Comparison of ENCODE assay signal across 8 cellular contexts in the genomic region with DNA sequence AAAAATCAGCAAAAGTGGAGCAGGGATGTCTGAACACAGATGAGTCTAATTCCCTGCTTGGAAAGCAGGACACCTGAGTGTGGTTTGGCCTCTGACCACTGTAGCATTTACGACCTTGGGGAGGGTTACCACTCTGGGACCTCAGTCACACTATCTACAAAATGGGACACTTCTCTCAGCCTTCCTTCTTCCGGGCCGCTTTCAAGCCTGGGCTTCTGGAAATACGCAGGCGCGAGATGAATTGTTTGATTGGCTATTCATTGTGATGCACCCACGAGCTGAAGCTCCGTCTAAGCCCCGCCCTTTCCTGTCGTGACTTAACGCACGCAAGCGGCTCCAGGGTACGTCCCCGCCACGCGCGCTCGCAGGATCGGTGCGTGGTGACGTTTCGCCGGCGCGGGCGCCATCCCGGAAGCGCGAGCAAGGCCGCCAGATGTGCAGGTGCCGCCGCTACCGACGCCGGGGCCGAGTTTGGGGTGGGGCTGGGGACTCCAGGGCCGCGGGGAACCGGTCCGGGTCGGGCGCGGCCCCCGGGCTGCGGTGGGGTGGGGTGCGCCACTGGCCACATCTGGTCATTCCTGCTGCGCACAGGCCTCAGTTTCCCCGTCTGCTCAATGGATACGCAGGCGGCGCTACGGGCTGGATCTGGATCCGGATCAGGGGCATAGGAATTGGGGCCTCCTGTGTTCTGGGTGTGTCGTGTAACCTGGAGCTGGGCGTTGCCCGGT. TPM values are rescaled to one million over a fixed set of nuclear protein-coding genes. Genes with fewer than 3 reads are reported as not detected.
DNase-seq lines count a peak whose midpoint lies in the region; ATAC-seq and TF ChIP-seq lines count a peak whose summit lies in the region.

A gene with protein sequence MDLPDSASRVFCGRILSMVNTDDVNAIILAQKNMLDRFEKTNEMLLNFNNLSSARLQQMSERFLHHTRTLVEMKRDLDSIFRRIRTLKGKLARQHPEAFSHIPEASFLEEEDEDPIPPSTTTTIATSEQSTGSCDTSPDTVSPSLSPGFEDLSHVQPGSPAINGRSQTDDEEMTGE (plus strand): TSS at position 397 of the 728 bp plus-strand sequence. CDS start 4,187 bp downstream, outside the sequence.

- no peaks in the 10 kb centered on the region for H3K9me3 Mint-ChIP-seq in CD4-positive, alpha-beta memory T cell

- peak; percentile 95 to 100 (median 99) for DNase-seq in CD4-positive, alpha-beta memory T cell
- peak; percentile 96 for DNase-seq in HS-27A (ENCODE audit: low read depth)
- peak; percentile 94 for DNase-seq in NK-92 (lab: John Stamatoyannopoulos, UW; ENCODE audit: unreplicated experiment)
- DNase-seq in activated CD8-positive, alpha-beta memory T cell treated with anti-CD3 and anti-CD28 coated beads for 1 hour (ENCODE audit: extremely low read depth in 1 of 2, low read depth in 1 of 2) = peak; percentile 93 to 97
- peak; percentile 95 for DNase-seq in effector CD8-positive, alpha-beta T cell (lab: John Stamatoyannopoulos, UW)
- peak; percentile 99 for DNase-seq in lung (ENCODE audit: low spot score)
- peak; percentile 88 to 97 (median 95) for DNase-seq in stimulated activated CD4-positive, alpha-beta T cell treated with anti-CD3 and anti-CD28 coated beads, TNF-alpha, amount 100 ng/mL, for 4 hours (ENCODE audit: low read depth in 3 of 3)

- H3K4me3 ChIP-seq in CD4-positive, alpha-beta memory T cell (ENCODE audit: low read length in 2 of 2) = peak within 1 kb of the TSS; percentile 81 to 97
- H3K4me3 ChIP-seq in lung = peak within 1 kb of the TSS; percentile 86

- peak within 1 kb of the TSS; percentile 94 to 98 (median 96) for H3K27ac Mint-ChIP-seq in CD4-positive, alpha-beta memory T cell

- CTCF ChIA-PET in CD4-positive, alpha-beta memory T cell (lab: Charles Lee; ENCODE audit: partially characterized antibody) = interaction anchor here (1.0 to 5.1 kb wide), 6 partner anchors 14 to 307 kb away, joined by 4 to 29 read pairs (median 17); a partner anchor contains a TSS

- no peaks in the 10 kb centered on the region for H3K27me3 Mint-ChIP-seq in CD4-positive, alpha-beta memory T cell

- H3K4me1 Mint-ChIP-seq in CD4-positive, alpha-beta memory T cell = peaks cover 9 to 35% (median 17%) of the 10 kb centered on the region in 4 donors

- H3K27me3 ChIP-seq in CD4-positive, alpha-beta memory T cell (ENCODE audit: insufficient read depth, low read length) = no peaks in the 10 kb centered on the region
- no peaks in the 10 kb centered on the region for H3K27me3 ChIP-seq in lung (ENCODE audit: control insufficient read depth, insufficient read depth)

- intact Hi-C loops in CD4-positive, alpha-beta memory T cell (cut with micrococcal nuclease) = loop anchor here (1.0 kb wide), 5 partner anchors 13 to 126 kb away; a partner anchor contains a TSS

- peaks cover 25% of the 10 kb centered on the region for H3K4me1 ChIP-seq in CD4-positive, alpha-beta memory T cell (ENCODE audit: insufficient read depth, low read length)
- peaks cover 0 to 7% of the 10 kb centered on the region in 2 donors for H3K4me1 ChIP-seq in lung (ENCODE audit: control insufficient read depth in 2 of 2, insufficient read depth in 2 of 2, low read length in 2 of 2)

- no peak for TF ChIP-seq CTCF in lung (IDR thresholded peaks at IDR 0.05; ENCODE audit: control extremely low read depth, extremely low read depth)

- WGBS in lung, 2 donors = 0% methylated on average over 52 to 57 of the region's 57 CpGs

- peak within 1 kb of the TSS; percentile 86 to 97 (median 93) for H3K4me3 Mint-ChIP-seq in CD4-positive, alpha-beta memory T cell

- peaks cover 0 to 17% of the 10 kb centered on the region in 2 donors for H3K36me3 Mint-ChIP-seq in CD4-positive, alpha-beta memory T cell

- H3K9me3 ChIP-seq in CD4-positive, alpha-beta memory T cell (ENCODE audit: control insufficient read depth in 1 of 2, low read length in 2 of 2) = no peaks in the 10 kb centered on the region
- no peaks in the 10 kb centered on the region for H3K9me3 ChIP-seq in lung (ENCODE audit: control insufficient read depth in 2 of 2, insufficient read depth in 1 of 2, low read length in 1 of 2)

- ATAC-seq in GM19463 (IDR thresholded peaks at IDR 0.05; ENCODE audit: unreplicated experiment) (peak; percentile 97), lung (ENCODE audit: insufficient read depth, low FRiP score) (peak; percentile 97)

- POLR2A ChIA-PET in CD4-positive, alpha-beta memory T cell (lab: Charles Lee; ENCODE audit: partially characterized antibody) = interaction anchor here (0.5 to 7.9 kb wide), 33 partner anchors 10 to 898 kb away, joined by 3 to 97 read pairs (median 4); a partner anchor contains a TSS

- H3K27ac ChIP-seq in CD4-positive, alpha-beta memory T cell (ENCODE audit: low read depth, low read length) = peak within 1 kb of the TSS; percentile 98
- peak within 1 kb of the TSS; percentile 85 to 96 for H3K27ac ChIP-seq in lung (ENCODE audit: low read depth in 1 of 2, low read length in 1 of 2)

- peaks cover 4% of the 10 kb centered on the region for H3K36me3 ChIP-seq in CD4-positive, alpha-beta memory T cell (ENCODE audit: insufficient read depth, low read length)
- H3K36me3 ChIP-seq in lung (ENCODE audit: control insufficient read depth in 2 of 2, insufficient read depth in 2 of 2, low read length in 2 of 2) = peaks cover 0 to 8% of the 10 kb centered on the region in 2 donors

RNA-seq across cellular contexts. Expression of the gene that starts here (rescaled TPM):
- total RNA-seq in CD4-positive, alpha-beta memory T cell = 10 to 100 TPM; 95.3 to 95.6 TPM
- 10 to 100 TPM; 88.8 to 94.3 TPM for polyA plus RNA-seq in CD4-positive, alpha-beta memory T cell
- total RNA-seq in lung = 10 to 100 TPM; 51.3 to 85.9 TPM
- polyA plus RNA-seq in lung = 100 to 1,000 TPM in 1 of 2 donors, 10 to 100 TPM in 1; 63.7 to 117 TPM

Comparison
In these comparisons a context has a peak if more than half of its experiments do, and no peak if none do; other contexts are left out.
1. Peak in every context shown above with its lines: DNase-seq, ATAC-seq, H3K4me3 ChIP-seq and H3K27ac ChIP-seq.